In genomic region chr21:26961704-26962103, GRCh38 we compare ENCODE assay signal across 14 cellular contexts. TPM values are rescaled to one million over a fixed set of nuclear protein-coding genes. Genes with fewer than 3 reads are reported as not detected.
DNase-seq lines count a peak whose midpoint lies in the region; ATAC-seq and TF ChIP-seq lines count a peak whose summit lies in the region.
"Had no signal": no experiment of that assay in that cellular context is flagged by ENCODE, and none has a peak within 500 bp of the region (broad histone marks: within the 10 kb centered on the region; RNA-seq: fewer than 3 reads in every experiment).

No MANE protein-coding gene starts in this region.

- H3K4me1 ChIP-seq in PC-3 (ENCODE audit: insufficient read depth, low read length) (no peaks in the 10 kb centered on the region), vagina (peaks cover 24% of the 10 kb centered on the region)

- H3K36me3 Mint-ChIP-seq in activated naive CD8-positive, alpha-beta T cell treated with anti-CD3 and anti-CD28 coated beads for 36 hours: no peaks in the 10 kb centered on the region
- H3K36me3 Mint-ChIP-seq: CD8-positive, alpha-beta memory T cell; stimulated activated effector memory CD8-positive, alpha-beta T cell treated with anti-CD3 and anti-CD28 coated beads, Interleukin-12 subunit alpha, Interleukin-12 subunit beta, amount 100 ng/mL, for 72 hours had no signal

- H3K9me3 Mint-ChIP-seq in activated naive CD8-positive, alpha-beta T cell treated with anti-CD3 and anti-CD28 coated beads for 36 hours: no peaks in the 10 kb centered on the region
- H3K9me3 Mint-ChIP-seq: stimulated activated effector memory CD8-positive, alpha-beta T cell treated with anti-CD3 and anti-CD28 coated beads, Interleukin-12 subunit alpha, Interleukin-12 subunit beta, amount 100 ng/mL, for 72 hours had no signal

- TF ChIP-seq POLR2A in vagina (IDR thresholded peaks at IDR 0.05) (no peak), lower leg skin (IDR thresholded peaks at IDR 0.05) (no peak)

- no peaks in the 10 kb centered on the region for H4K20me1 ChIP-seq in PC-3 (ENCODE audit: low read length)

- peak; percentile 3 for DNase-seq in stimulated activated CD4-positive, alpha-beta T cell treated with anti-CD3 and anti-CD28 coated beads, Interleukin-15, amount 100 ng/mL, for 24 hours
- DNase-seq in stimulated activated CD4-positive, alpha-beta T cell treated with anti-CD3 and anti-CD28 coated beads, Interleukin-2, amount 100 ng/mL, for 48 hours: no peak
- peak; percentile 28 for DNase-seq in PC-3
- DNase-seq in glomerular visceral epithelial cell (ENCODE audit: extremely low spot score): peak; percentile 34
- DNase-seq in vagina (ENCODE audit: extremely low spot score in 2 of 2): no peak
- no peak for DNase-seq in activated naive CD8-positive, alpha-beta T cell treated with anti-CD3 and anti-CD28 coated beads for 36 hours
- DNase-seq in lower leg skin (ENCODE audit: low spot score in 2 of 2): no peak
- DNase-seq: activated gamma-delta T cell treated with Interleukin-2 at 50 U/mL for 16 hours; CD8-positive, alpha-beta memory T cell; left ventricle myocardium superior; sigmoid colon had no signal

- TF ChIP-seq CTCF in PC-3 (conservative IDR thresholded peaks at IDR 0.05; ENCODE audit: low read depth, low read length): peak; percentile 45
- no peak for TF ChIP-seq CTCF in vagina (IDR thresholded peaks at IDR 0.05)
- no peak for TF ChIP-seq CTCF in lower leg skin (IDR thresholded peaks at IDR 0.05)

- ATAC-seq in PC-3: no peak
- ATAC-seq in GM19351 (IDR thresholded peaks at IDR 0.05; ENCODE audit: unreplicated experiment): no peak
- ATAC-seq: left ventricle myocardium superior; stimulated activated effector memory CD8-positive, alpha-beta T cell treated with anti-CD3 and anti-CD28 coated beads, Interleukin-12 subunit alpha, Interleukin-12 subunit beta, amount 100 ng/mL, for 72 hours had no signal

- no peak overlapping the region for H3K4me3 Mint-ChIP-seq in activated naive CD8-positive, alpha-beta T cell treated with anti-CD3 and anti-CD28 coated beads for 36 hours
- H3K4me3 Mint-ChIP-seq: CD8-positive, alpha-beta memory T cell; stimulated activated effector memory CD8-positive, alpha-beta T cell treated with anti-CD3 and anti-CD28 coated beads, Interleukin-12 subunit alpha, Interleukin-12 subunit beta, amount 100 ng/mL, for 72 hours had no signal

- peaks cover 10% of the 10 kb centered on the region for H3K27me3 ChIP-seq in PC-3 (ENCODE audit: low read length)
- no peaks in the 10 kb centered on the region for H3K27me3 ChIP-seq in vagina

- H3K27ac ChIP-seq in PC-3 (ENCODE audit: low read length): no peak overlapping the region
- H3K27ac ChIP-seq in vagina: no peak overlapping the region
- H3K27ac ChIP-seq: HL-60 had no signal

- H3K36me3 ChIP-seq in PC-3 (ENCODE audit: low read depth, low read length) (no peaks in the 10 kb centered on the region), vagina (no peaks in the 10 kb centered on the region)
- H3K36me3 ChIP-seq: sigmoid colon had no signal

- intact Hi-C loops in PC-3 (cut with micrococcal nuclease): loop anchor here (10.0 kb wide), 1 partner anchor 603 kb away; no protein-coding TSS in a partner anchor
- intact Hi-C loops in vagina (cut with DNase I): no loop called here
- intact Hi-C loops in lower leg skin (cut with DNase I; ENCODE audit: low total_unique reads): no loop called here

- H3F3A ChIP-seq in PC-3 (ENCODE audit: low read length, unreplicated experiment): no peaks in the 10 kb centered on the region

- no peaks in the 10 kb centered on the region for H3K79me2 ChIP-seq in PC-3 (ENCODE audit: low read length)

- CTCF ChIA-PET in PC-3 (lab: Charles Lee): no interaction called here

- no peak overlapping the region for H3K9ac ChIP-seq in PC-3 (ENCODE audit: low read length)

- POLR2A ChIA-PET in PC-3 (lab: Charles Lee; ENCODE audit: unreplicated experiment): no interaction called here

- WGBS in lower leg skin, 2 donors: 45 to 52% methylated on average over 4 of the region's 4 CpGs

- no peak overlapping the region for H3K27ac Mint-ChIP-seq in activated naive CD8-positive, alpha-beta T cell treated with anti-CD3 and anti-CD28 coated beads for 36 hours
- H3K27ac Mint-ChIP-seq: CD8-positive, alpha-beta memory T cell; stimulated activated effector memory CD8-positive, alpha-beta T cell treated with anti-CD3 and anti-CD28 coated beads, Interleukin-12 subunit alpha, Interleukin-12 subunit beta, amount 100 ng/mL, for 72 hours had no signal

- H3K4me3 ChIP-seq in PC-3 (ENCODE audit: low read length): no peak overlapping the region
- H3K4me3 ChIP-seq in vagina: peak overlapping the region; percentile 4 to 64
- no peak overlapping the region for H3K4me3 ChIP-seq in lower leg skin (ENCODE audit: low read depth, poor library complexity, severe bottlenecking)
- H3K4me3 ChIP-seq: sigmoid colon had no signal

- H2AFZ ChIP-seq in PC-3 (ENCODE audit: low read length): no peak overlapping the region

- no peaks in the 10 kb centered on the region for H3K9me2 ChIP-seq in PC-3 (replicated peaks; ENCODE audit: low read length)

- BruUV-seq in PC-3 (replicated peaks; lab: Mats Ljungman, UMichigan): no TSS peak

- H3K4me2 ChIP-seq in PC-3 (ENCODE audit: low read length): no peak overlapping the region

- peaks cover 31% of the 10 kb centered on the region for H3K27me3 Mint-ChIP-seq in activated naive CD8-positive, alpha-beta T cell treated with anti-CD3 and anti-CD28 coated beads for 36 hours

- peaks cover 1% of the 10 kb centered on the region for H3K4me1 Mint-ChIP-seq in activated naive CD8-positive, alpha-beta T cell treated with anti-CD3 and anti-CD28 coated beads for 36 hours
- H3K4me1 Mint-ChIP-seq: CD8-positive, alpha-beta memory T cell had no signal

- H3K9me3 ChIP-seq in PC-3 (ENCODE audit: low read length) (no peaks in the 10 kb centered on the region), vagina (no peaks in the 10 kb centered on the region)
- H3K9me3 ChIP-seq: sigmoid colon had no signal

RNA-seq across cellular contexts. Expression of gene ADAMTS5, which starts 5.2 kb away (rescaled TPM):
- total RNA-seq in PC-3 (2014; rRNA removed): not detected in 2 replicates
- total RNA-seq in vagina: 20.4 TPM
- total RNA-seq in activated naive CD8-positive, alpha-beta T cell treated with anti-CD3 and anti-CD28 coated beads for 36 hours: not detected
- total RNA-seq in lower leg skin: 1 to 10 TPM; 7.8 to 9.3 (median 8.7) TPM
- total RNA-seq: CD8-positive, alpha-beta memory T cell had no signal

Comparison
In these comparisons a context has a peak if more than half of its experiments do, and no peak if none do; other contexts are left out.
1. DNase-seq: peak in stimulated activated CD4-positive, alpha-beta T cell treated with anti-CD3 and anti-CD28 coated beads, Interleukin-15, amount 100 ng/mL, for 24 hours (single experiment), PC-3 (single experiment) and glomerular visceral epithelial cell (single experiment); none in stimulated activated CD4-positive, alpha-beta T cell treated with anti-CD3 and anti-CD28 coated beads, Interleukin-2, amount 100 ng/mL, for 48 hours (0 of 2), vagina (0 of 2), activated naive CD8-positive, alpha-beta T cell treated with anti-CD3 and anti-CD28 coated beads for 36 hours (single experiment) and lower leg skin (0 of 2).
2. H3K4me3 ChIP-seq: peak in vagina (2 of 2); none in PC-3 (single experiment) and lower leg skin (single experiment).